1 cellular context compared by ENCODE assay signal in the genomic region with DNA sequence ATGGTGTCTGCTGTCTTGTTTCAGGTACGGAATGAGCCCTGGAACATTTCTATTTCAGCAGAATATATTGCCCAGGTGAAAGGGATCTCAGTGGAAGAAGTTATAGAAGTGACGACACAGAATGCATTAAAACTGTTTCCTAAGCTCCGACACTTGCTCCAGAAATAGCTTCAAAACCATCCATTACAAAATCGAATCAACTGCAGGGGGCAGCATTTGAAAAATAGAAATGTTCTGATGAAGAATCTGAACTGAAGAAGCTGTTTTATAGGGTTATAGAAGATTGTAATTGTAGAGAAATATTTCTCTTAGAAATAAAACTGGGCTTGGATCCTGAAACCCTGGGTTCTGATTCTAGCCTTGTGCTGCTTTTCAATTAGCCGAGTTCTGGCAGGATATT.
TF ChIP-seq lines count a peak whose summit lies in the region.

No MANE protein-coding gene starts in this region.

TF ChIP-seq in K562, 482 proteins besides CTCF, POLR2A, EP300 and RAD21:
- TF ChIP-seq NCOA4 (IDR thresholded peaks at IDR 0.05; ENCODE audit: partially characterized antibody) (no peak), ZNF146 (CRISPR knock-in tag; IDR thresholded peaks at IDR 0.05; ENCODE audit: unreplicated experiment) (no peak), CHCHD3 (CRISPR knock-in tag; IDR thresholded peaks at IDR 0.05) (no peak), SIN3B (IDR thresholded peaks at IDR 0.05; ENCODE audit: low read depth) (no peak), SMARCC2 (IDR thresholded peaks at IDR 0.05; ENCODE audit: low read depth) (no peak), ZNF717 (CRISPR knock-in tag; IDR thresholded peaks at IDR 0.05) (no peak), FOXJ2 (tag; IDR thresholded peaks at IDR 0.05) (no peak), CBFA2T2 (conservative IDR thresholded peaks at IDR 0.05) (no peak), RBM22 (IDR thresholded peaks at IDR 0.05; ENCODE audit: low read depth, low read length, poor library complexity, severe bottlenecking) (no peak), CHD2 (IDR thresholded peaks at IDR 0.05; ENCODE audit: low read depth, low read length) (no peak), ZNF277 (CRISPR knock-in tag; IDR thresholded peaks at IDR 0.05; ENCODE audit: borderline replicate concordance) (no peak), ZNF507 (tag; conservative IDR thresholded peaks at IDR 0.05) (no peak), ZNF696 (CRISPR knock-in tag; conservative IDR thresholded peaks at IDR 0.05) (no peak), WHSC1 (IDR thresholded peaks at IDR 0.05; ENCODE audit: low read length) (no peak), MIER1 (IDR thresholded peaks at IDR 0.05; ENCODE audit: low read depth) (no peak), NCOR1 (IDR thresholded peaks at IDR 0.05) (no peak)
- TF ChIP-seq, protein P1, sequence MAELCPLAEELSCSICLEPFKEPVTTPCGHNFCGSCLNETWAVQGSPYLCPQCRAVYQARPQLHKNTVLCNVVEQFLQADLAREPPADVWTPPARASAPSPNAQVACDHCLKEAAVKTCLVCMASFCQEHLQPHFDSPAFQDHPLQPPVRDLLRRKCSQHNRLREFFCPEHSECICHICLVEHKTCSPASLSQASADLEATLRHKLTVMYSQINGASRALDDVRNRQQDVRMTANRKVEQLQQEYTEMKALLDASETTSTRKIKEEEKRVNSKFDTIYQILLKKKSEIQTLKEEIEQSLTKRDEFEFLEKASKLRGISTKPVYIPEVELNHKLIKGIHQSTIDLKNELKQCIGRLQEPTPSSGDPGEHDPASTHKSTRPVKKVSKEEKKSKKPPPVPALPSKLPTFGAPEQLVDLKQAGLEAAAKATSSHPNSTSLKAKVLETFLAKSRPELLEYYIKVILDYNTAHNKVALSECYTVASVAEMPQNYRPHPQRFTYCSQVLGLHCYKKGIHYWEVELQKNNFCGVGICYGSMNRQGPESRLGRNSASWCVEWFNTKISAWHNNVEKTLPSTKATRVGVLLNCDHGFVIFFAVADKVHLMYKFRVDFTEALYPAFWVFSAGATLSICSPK (IDR thresholded peaks at IDR 0.05; ENCODE audit: borderline replicate concordance): no peak
TF ChIP-seq in K562: peak in this region for 0.
